22 cellular contexts compared by ENCODE assay signal in genomic region chr10:96285331-96285752, GRCh38. TPM values are rescaled to one million over a fixed set of nuclear protein-coding genes. Genes with fewer than 3 reads are reported as not detected.
DNase-seq lines count a peak whose midpoint lies in the region; ATAC-seq and TF ChIP-seq lines count a peak whose summit lies in the region.
"Had no signal": no experiment of that assay in that cellular context is flagged by ENCODE, and none has a peak within 500 bp of the region (broad histone marks: within the 10 kb centered on the region; RNA-seq: fewer than 3 reads in every experiment).

No MANE protein-coding gene starts in this region.

- H2AFZ ChIP-seq in GM23338, result no peak overlapping the region

- ATAC-seq in GM23338, result peak; percentile 99
- ATAC-seq in stimulated activated memory B cell treated with anti-CD40 and anti-IgM and Interleukin-4, amounts not matched to agents 10 μg/mL and 1 μg/mL and 100 μg/mL, for 72 hours, result no peak
- ATAC-seq: activated T-helper 17 cell treated with anti-CD3 and anti-CD28 coated beads, Interleukin-2, amount 50 U/mL, for 72 hours; foreskin keratinocyte; Right ventricle myocardium inferior; stimulated activated naive CD8-positive, alpha-beta T cell treated with anti-CD3 and anti-CD28 coated beads, Interleukin-15, Interleukin-2, amounts not matched to agents 100 U/mL and 50 U/mL, for 24 hours had no signal

- H3K4me1 ChIP-seq in GM23338 (ENCODE audit: insufficient read depth), result no peaks in the 10 kb centered on the region
- H3K4me1 ChIP-seq: prostate gland had no signal

- H3K27me3 Mint-ChIP-seq in GM23338 (ENCODE audit: insufficient read depth, low read depth, poor library complexity), result no peaks in the 10 kb centered on the region
- H3K27me3 Mint-ChIP-seq in stimulated activated memory B cell treated with anti-CD40 and anti-IgM and Interleukin-4, amounts not matched to agents 10 μg/mL and 1 μg/mL and 100 μg/mL, for 72 hours, result no peaks in the 10 kb centered on the region
- H3K27me3 Mint-ChIP-seq: activated naive CD8-positive, alpha-beta T cell had no signal

- TF ChIP-seq CTCF in GM23338 (conservative IDR thresholded peaks at IDR 0.05; ENCODE audit: low read depth in 2 of 2), result no peak

- DNase-seq in GM23338 (ENCODE audit: low spot score) (peak; percentile 88), SW480 (ENCODE audit: low spot score) (peak; percentile 8), kidney tubule cell (ENCODE audit: low spot score) (peak; percentile 15), NCI-H1436 (lab: John Stamatoyannopoulos, UW) (no peak), foreskin melanocyte (no peak), NOMO-1 (lab: John Stamatoyannopoulos, UW; ENCODE audit: unreplicated experiment in 2 of 2) (no peak)
- DNase-seq: activated CD4-positive, alpha-beta T cell treated with anti-CD3 and anti-CD28 coated beads for 4 hours; erythroblast; foreskin keratinocyte; KBM-7; left ventricle myocardium inferior; NCI-H187 treated with DMSO at 0.1 percent for 48 hours; NCI-H510A; stimulated activated CD4-positive, alpha-beta T cell treated with anti-CD3 and anti-CD28 coated beads, Interleukin-2, amount 100 ng/mL, for 24 hours; stimulated activated naive CD8-positive, alpha-beta T cell treated with anti-CD3 and anti-CD28 coated beads, Interleukin-15, Interleukin-2, amounts not matched to agents 100 U/mL and 50 U/mL, for 24 hours; SW 1271; thyroid gland had no signal

- H3K4me1 Mint-ChIP-seq in GM23338, result peaks cover 19% of the 10 kb centered on the region
- H3K4me1 Mint-ChIP-seq in stimulated activated memory B cell treated with anti-CD40 and anti-IgM and Interleukin-4, amounts not matched to agents 10 μg/mL and 1 μg/mL and 100 μg/mL, for 72 hours, result peaks cover 44% of the 10 kb centered on the region
- H3K4me1 Mint-ChIP-seq: activated T-helper 17 cell treated with anti-CD3 and anti-CD28 coated beads, Interleukin-2, amount 50 U/mL, for 72 hours had no signal

- no peaks in the 10 kb centered on the region for H3K36me3 Mint-ChIP-seq in GM23338 (ENCODE audit: low read depth)
- H3K36me3 Mint-ChIP-seq in stimulated activated memory B cell treated with anti-CD40 and anti-IgM and Interleukin-4, amounts not matched to agents 10 μg/mL and 1 μg/mL and 100 μg/mL, for 72 hours, result no peaks in the 10 kb centered on the region
- H3K36me3 Mint-ChIP-seq: activated naive CD8-positive, alpha-beta T cell had no signal

- H3K27me3 ChIP-seq in GM23338 (ENCODE audit: insufficient read depth), result no peaks in the 10 kb centered on the region
- H3K27me3 ChIP-seq: foreskin keratinocyte, thyroid gland had no signal

- no peak overlapping the region for H3K4me3 ChIP-seq in GM23338
- H3K4me3 ChIP-seq: left ventricle myocardium inferior, prostate gland, thyroid gland had no signal

- no peaks in the 10 kb centered on the region for H3F3A ChIP-seq in GM23338 (replicated peaks; ENCODE audit: low read depth)

- H3K9me2 ChIP-seq in GM23338 (ENCODE audit: insufficient read depth), result peaks cover 5% of the 10 kb centered on the region

- no peak overlapping the region for H3K4me2 ChIP-seq in GM23338

- H3K79me2 ChIP-seq in GM23338 (replicated peaks; ENCODE audit: insufficient read depth), result no peaks in the 10 kb centered on the region

- H3K4me3 Mint-ChIP-seq in GM23338, result no peak overlapping the region
- no peak overlapping the region for H3K4me3 Mint-ChIP-seq in stimulated activated memory B cell treated with anti-CD40 and anti-IgM and Interleukin-4, amounts not matched to agents 10 μg/mL and 1 μg/mL and 100 μg/mL, for 72 hours
- H3K4me3 Mint-ChIP-seq: activated naive CD8-positive, alpha-beta T cell; activated T-helper 17 cell treated with anti-CD3 and anti-CD28 coated beads, Interleukin-2, amount 50 U/mL, for 72 hours had no signal

- H3K27ac Mint-ChIP-seq in GM23338, result no peak overlapping the region
- H3K27ac Mint-ChIP-seq in stimulated activated memory B cell treated with anti-CD40 and anti-IgM and Interleukin-4, amounts not matched to agents 10 μg/mL and 1 μg/mL and 100 μg/mL, for 72 hours, result peak overlapping the region; percentile 96
- H3K27ac Mint-ChIP-seq: activated naive CD8-positive, alpha-beta T cell; activated T-helper 17 cell treated with anti-CD3 and anti-CD28 coated beads, Interleukin-2, amount 50 U/mL, for 72 hours had no signal

- H3K9me3 Mint-ChIP-seq in GM23338, result no peaks in the 10 kb centered on the region
- peaks cover 2% of the 10 kb centered on the region for H3K9me3 Mint-ChIP-seq in stimulated activated memory B cell treated with anti-CD40 and anti-IgM and Interleukin-4, amounts not matched to agents 10 μg/mL and 1 μg/mL and 100 μg/mL, for 72 hours
- H3K9me3 Mint-ChIP-seq: activated T-helper 17 cell treated with anti-CD3 and anti-CD28 coated beads, Interleukin-2, amount 50 U/mL, for 72 hours had no signal

- no peak overlapping the region for H3K27ac ChIP-seq in GM23338 (ENCODE audit: low read depth)
- H3K27ac ChIP-seq: foreskin keratinocyte, left ventricle myocardium inferior, prostate gland, thyroid gland had no signal

- no peaks in the 10 kb centered on the region for H4K20me1 ChIP-seq in GM23338 (replicated peaks; ENCODE audit: insufficient read depth)

- no peaks in the 10 kb centered on the region for H3K36me3 ChIP-seq in GM23338 (ENCODE audit: insufficient read depth)
- H3K36me3 ChIP-seq: left ventricle myocardium inferior, prostate gland, thyroid gland had no signal

TF ChIP-seq in GM23338, 12 proteins besides CTCF, POLR2A, EP300 and RAD21:
- TF ChIP-seq ZNF114 (CRISPR knock-in tag; IDR thresholded peaks at IDR 0.05), result no peak
- no peak for TF ChIP-seq EZH2phosphoT487 (IDR thresholded peaks at IDR 0.05; ENCODE audit: unreplicated experiment)
- no peak for TF ChIP-seq JUNB (IDR thresholded peaks at IDR 0.05; ENCODE audit: unreplicated experiment)

RNA-seq across cellular contexts. Expression of gene BLNK, which starts 14.0 kb away (rescaled TPM):
- not detected in 2 replicates for total RNA-seq in GM23338 (2014; rRNA removed; shearing (Covaris generic))
- 0.11 and 0.40 TPM in 2 replicates for polyA plus RNA-seq in GM23338 (2016; fragmentation: Nextera tagmentation; extraction: Ambion mirVana)
- total RNA-seq: activated T-helper 17 cell treated with anti-CD3 and anti-CD28 coated beads, Interleukin-2, amount 50 U/mL, for 72 hours; foreskin keratinocyte had no signal

RNA-seq across cellular contexts. Expression of gene DNTT, which starts 18.9 kb away (rescaled TPM):
- total RNA-seq in GM23338 (2014; rRNA removed; shearing (Covaris generic)), result not detected in 2 replicates
- polyA plus RNA-seq in GM23338 (2016; fragmentation: Nextera tagmentation; extraction: Ambion mirVana), result not detected in 2 replicates
- total RNA-seq: activated T-helper 17 cell treated with anti-CD3 and anti-CD28 coated beads, Interleukin-2, amount 50 U/mL, for 72 hours; foreskin keratinocyte; left ventricle myocardium inferior; prostate gland; Right ventricle myocardium inferior had no signal
- polyA plus RNA-seq: foreskin keratinocyte had no signal

Comparison
In these comparisons a context has a peak if more than half of its experiments do, and no peak if none do; other contexts are left out.
1. DNase-seq: peak in GM23338 (single experiment), SW480 (single experiment) and kidney tubule cell (single experiment); none in NCI-H1436 (single experiment), foreskin melanocyte (single experiment) and NOMO-1 (0 of 2).